In genomic region chr14:89787525-89787924, GRCh38 we compare ENCODE assay signal across 21 cellular contexts.
DNase-seq lines count a peak whose midpoint lies in the region; ATAC-seq and TF ChIP-seq lines count a peak whose summit lies in the region.
"Had no signal": no experiment of that assay in that cellular context is flagged by ENCODE, and none has a peak within 500 bp of the region (broad histone marks: within the 10 kb centered on the region; RNA-seq: fewer than 3 reads in every experiment).

No MANE protein-coding gene starts in this region.

- no peaks in the 10 kb centered on the region for H3F3A ChIP-seq in PC-3 (ENCODE audit: low read length, unreplicated experiment)

- WGBS in trophoblast cell (ENCODE audit: extremely low coverage, insufficient coverage, insufficient read length) = no CpG with 5 or more reads among the region's 4 CpGs

- no peak overlapping the region for H2BK5ac ChIP-seq in trophoblast cell (ENCODE audit: low read depth, low read length, poor library complexity)

- H3K18ac ChIP-seq in trophoblast cell (ENCODE audit: low read length) = no peak overlapping the region

- H2AFZ ChIP-seq in PC-3 (ENCODE audit: low read length) = no peak overlapping the region
- no peak overlapping the region for H2AFZ ChIP-seq in trophoblast cell (ENCODE audit: insufficient read depth, low read length, poor library complexity)
- H2AFZ ChIP-seq: hepatocyte had no signal

- H3K14ac ChIP-seq in trophoblast cell (ENCODE audit: low read length) = no peak overlapping the region

- H3K79me1 ChIP-seq in trophoblast cell (ENCODE audit: low read length) = peaks cover 2% of the 10 kb centered on the region

- no peak overlapping the region for H2BK12ac ChIP-seq in trophoblast cell (ENCODE audit: low read length)

- in situ Hi-C loops in astrocyte of the spinal cord (cut with HindIII; ENCODE audit: low sequenced_read_pairs) = no loop called here

- H3K23ac ChIP-seq in trophoblast cell (ENCODE audit: low read length) = no peak overlapping the region

- intact Hi-C loops in PC-3 (cut with micrococcal nuclease) (no loop called here), Right ventricle myocardium inferior (cut with DNase I) (no loop called here)

- no peak overlapping the region for H4K8ac ChIP-seq in trophoblast cell (ENCODE audit: low read depth, low read length)

- POLR2A ChIA-PET in PC-3 (lab: Charles Lee; ENCODE audit: unreplicated experiment) = no interaction called here

- H3K4ac ChIP-seq in trophoblast cell (ENCODE audit: low read depth, low read length) = no peak overlapping the region

- no peaks in the 10 kb centered on the region for H3K79me2 ChIP-seq in PC-3 (ENCODE audit: low read length)
- H3K79me2 ChIP-seq in trophoblast cell (ENCODE audit: control insufficient read depth, insufficient read depth, low read length, poor library complexity) = no peaks in the 10 kb centered on the region
- H3K79me2 ChIP-seq: hepatocyte had no signal

- no peak overlapping the region for H3K4me2 ChIP-seq in PC-3 (ENCODE audit: low read length)
- no peak overlapping the region for H3K4me2 ChIP-seq in trophoblast cell (ENCODE audit: low read length)
- H3K4me2 ChIP-seq: hepatocyte, KMS-11 had no signal

- H3K9ac ChIP-seq in PC-3 (ENCODE audit: low read length) (no peak overlapping the region), trophoblast cell (ENCODE audit: low read length) (no peak overlapping the region)
- H3K9ac ChIP-seq: KMS-11 had no signal

- no peak overlapping the region for H3K4me3 ChIP-seq in PC-3 (ENCODE audit: low read length)
- no peak overlapping the region for H3K4me3 ChIP-seq in astrocyte of the spinal cord (ENCODE audit: low read depth, low read length)
- H3K4me3 ChIP-seq in trophoblast cell (ENCODE audit: low read depth, low read length) = no peak overlapping the region
- H3K4me3 ChIP-seq: hepatocyte had no signal

- H3K9me3 ChIP-seq in PC-3 (ENCODE audit: low read length) = no peaks in the 10 kb centered on the region
- no peaks in the 10 kb centered on the region for H3K9me3 ChIP-seq in trophoblast cell (ENCODE audit: insufficient read depth, low read depth, low read length)

- TF ChIP-seq CTCF in PC-3 (conservative IDR thresholded peaks at IDR 0.05; ENCODE audit: low read depth, low read length) (no peak), astrocyte of the spinal cord (IDR thresholded peaks at IDR 0.05; ENCODE audit: low read depth, low read length) (no peak)

- H3K27me3 ChIP-seq in PC-3 (ENCODE audit: low read length) (no peaks in the 10 kb centered on the region), trophoblast cell (ENCODE audit: insufficient read depth, low read length) (no peaks in the 10 kb centered on the region)
- H3K27me3 ChIP-seq: hepatocyte had no signal

- ATAC-seq in PC-3 (no peak; the same call in 1 of the 2 replicates), Right ventricle myocardium inferior (no peak)
- ATAC-seq: activated naive CD8-positive, alpha-beta T cell treated with anti-CD3 and anti-CD28 coated beads, Interleukin-2, amount 50 U/mL, for 24 hours; left ventricle myocardium superior; sciatic nerve; WTC11 had no signal

- CTCF ChIA-PET in PC-3 (lab: Charles Lee) = no interaction called here

- no peak overlapping the region for H4K91ac ChIP-seq in trophoblast cell (ENCODE audit: low read depth, low read length)

- no peaks in the 10 kb centered on the region for H3K4me1 ChIP-seq in PC-3 (ENCODE audit: insufficient read depth, low read length)
- H3K4me1 ChIP-seq in trophoblast cell (ENCODE audit: control insufficient read depth in 1 of 2, insufficient read depth in 2 of 2, low read length in 2 of 2) = no peaks in the 10 kb centered on the region

- H3K9me2 ChIP-seq in PC-3 (replicated peaks; ENCODE audit: low read length) = no peaks in the 10 kb centered on the region

- DNase-seq in GM03348 (ENCODE audit: low spot score) (peak; percentile 21), PC-3 (peak; percentile 14), astrocyte of the spinal cord (ENCODE audit: low read depth, low spot score) (peak; percentile 64), trophoblast cell (peak; percentile 30 to 37), anterior cingulate cortex (lab: John Stamatoyannopoulos, UW) (no peak), Right ventricle myocardium inferior (ENCODE audit: missing footprints) (no peak)
- DNase-seq in stimulated activated CD4-positive, alpha-beta T cell treated with anti-CD3 and anti-CD28 coated beads, Interleukin-4, amount 100 ng/mL, for 4 hours = no peak
- DNase-seq: activated CD8-positive, alpha-beta memory T cell treated with anti-CD3 and anti-CD28 coated beads, Interleukin-2, amount 50 U/mL, for 4 hours; activated effector memory CD4-positive, alpha-beta T cell treated with Interleukin-2 at 50 U/mL for 16 hours; activated naive CD8-positive, alpha-beta T cell treated with anti-CD3 and anti-CD28 coated beads, Interleukin-2, amount 50 U/mL, for 24 hours; CD4-positive, alpha-beta T cell; GDM1; immature natural killer cell; left ventricle myocardium superior; NCI-H2029; NCI-H446 treated with DMSO at 0.1 percent for 48 hours; substantia nigra had no signal

- no peak overlapping the region for H2AK5ac ChIP-seq in trophoblast cell (ENCODE audit: low read length)

- BruUV-seq in PC-3 (replicated peaks; lab: Mats Ljungman, UMichigan) = no TSS peak

- no peak overlapping the region for H2BK120ac ChIP-seq in trophoblast cell (ENCODE audit: insufficient read depth, low read length, poor library complexity)

- H3K36me3 ChIP-seq in PC-3 (ENCODE audit: low read depth, low read length) = no peaks in the 10 kb centered on the region
- H3K36me3 ChIP-seq in trophoblast cell (ENCODE audit: control insufficient read depth in 1 of 2, insufficient read depth in 2 of 2, low read length in 2 of 2) = no peaks in the 10 kb centered on the region

- H4K12ac ChIP-seq in trophoblast cell (ENCODE audit: low read depth, low read length) = no peak overlapping the region

- no peaks in the 10 kb centered on the region for H4K20me1 ChIP-seq in PC-3 (ENCODE audit: low read length)

- H3K27ac ChIP-seq in PC-3 (ENCODE audit: low read length) (no peak overlapping the region), trophoblast cell (ENCODE audit: low read depth, low read length) (no peak overlapping the region)
- H3K27ac ChIP-seq: hepatocyte, KMS-11 had no signal

Comparison
In these comparisons a context has a peak if more than half of its experiments do, and no peak if none do; other contexts are left out.
1. DNase-seq: peak in GM03348 (single experiment), PC-3 (single experiment), astrocyte of the spinal cord (single experiment) and trophoblast cell (2 of 2); none in stimulated activated CD4-positive, alpha-beta T cell treated with anti-CD3 and anti-CD28 coated beads, Interleukin-4, amount 100 ng/mL, for 4 hours (0 of 2), anterior cingulate cortex (0 of 58) and Right ventricle myocardium inferior (single experiment).